21 cellular contexts compared by ENCODE assay signal in genomic region chr2:44364604-44365003, GRCh38.
"Had no signal": no experiment of that assay in that cellular context is flagged by ENCODE, and none has a peak within 500 bp of the region (broad histone marks: within the 10 kb centered on the region; RNA-seq: fewer than 3 reads in every experiment).

No MANE protein-coding gene starts in this region.

- DNase-seq: activated CD4-positive, alpha-beta T cell treated with anti-CD3 and anti-CD28 coated beads for 1 hour; activated CD8-positive, alpha-beta memory T cell treated with anti-CD3 and anti-CD28 coated beads for 24 hours; activated CD8-positive, alpha-beta memory T cell treated with anti-CD3 and anti-CD28 coated beads, Interleukin-2, amount 50 U/mL, for 48 hours; activated gamma-delta T cell; activated naive CD8-positive, alpha-beta T cell treated with anti-CD3 and anti-CD28 coated beads, Interleukin-2, amount 10 ng/mL, durations not matched to agents 7 days and 5 days; activated T-cell treated with anti-CD3 and anti-CD28 coated beads, Interleukin-2, amount 50 U/mL, for 48 hours; amygdala; dermis blood vessel endothelial cell; effector memory CD4-positive, alpha-beta T cell; foreskin keratinocyte; mesendoderm; naive thymus-derived CD4-positive, alpha-beta T cell; pancreas; sigmoid colon; stimulated activated CD4-positive, alpha-beta T cell treated with anti-CD3 and anti-CD28 coated beads, Interleukin-4, amount 100 ng/mL, for 24 hours; T-cell; testis; upper lobe of left lung had no signal

- H3K27me3 Mint-ChIP-seq: activated naive CD8-positive, alpha-beta T cell treated with anti-CD3 and anti-CD28 coated beads, Interleukin-2, amount 10 ng/mL, durations not matched to agents 7 days and 5 days; T-cell had no signal

- H3K9me3 Mint-ChIP-seq: activated naive CD8-positive, alpha-beta T cell treated with anti-CD3 and anti-CD28 coated beads, Interleukin-2, amount 10 ng/mL, durations not matched to agents 7 days and 5 days; stimulated activated effector memory CD8-positive, alpha-beta T cell treated with anti-CD3 and anti-CD28 coated beads, Interleukin-12 subunit alpha, Interleukin-12 subunit beta, amount 100 ng/mL, for 72 hours; T-cell had no signal

- H3K27ac Mint-ChIP-seq: activated naive CD8-positive, alpha-beta T cell treated with anti-CD3 and anti-CD28 coated beads, Interleukin-2, amount 10 ng/mL, durations not matched to agents 7 days and 5 days; stimulated activated effector memory CD8-positive, alpha-beta T cell treated with anti-CD3 and anti-CD28 coated beads, Interleukin-12 subunit alpha, Interleukin-12 subunit beta, amount 100 ng/mL, for 72 hours; T-cell had no signal

- H3K4me3 Mint-ChIP-seq: activated naive CD8-positive, alpha-beta T cell treated with anti-CD3 and anti-CD28 coated beads, Interleukin-2, amount 10 ng/mL, durations not matched to agents 7 days and 5 days; stimulated activated effector memory CD8-positive, alpha-beta T cell treated with anti-CD3 and anti-CD28 coated beads, Interleukin-12 subunit alpha, Interleukin-12 subunit beta, amount 100 ng/mL, for 72 hours had no signal

- H3K4me3 ChIP-seq: cardiac muscle cell, hepatocyte, pancreas, sigmoid colon, testis, upper lobe of left lung had no signal

- ATAC-seq: foreskin keratinocyte; naive thymus-derived CD4-positive, alpha-beta T cell; pancreas; stimulated activated effector memory CD8-positive, alpha-beta T cell treated with anti-CD3 and anti-CD28 coated beads, Interleukin-12 subunit alpha, Interleukin-12 subunit beta, amount 100 ng/mL, for 72 hours; T-cell had no signal
